In the genomic region with DNA sequence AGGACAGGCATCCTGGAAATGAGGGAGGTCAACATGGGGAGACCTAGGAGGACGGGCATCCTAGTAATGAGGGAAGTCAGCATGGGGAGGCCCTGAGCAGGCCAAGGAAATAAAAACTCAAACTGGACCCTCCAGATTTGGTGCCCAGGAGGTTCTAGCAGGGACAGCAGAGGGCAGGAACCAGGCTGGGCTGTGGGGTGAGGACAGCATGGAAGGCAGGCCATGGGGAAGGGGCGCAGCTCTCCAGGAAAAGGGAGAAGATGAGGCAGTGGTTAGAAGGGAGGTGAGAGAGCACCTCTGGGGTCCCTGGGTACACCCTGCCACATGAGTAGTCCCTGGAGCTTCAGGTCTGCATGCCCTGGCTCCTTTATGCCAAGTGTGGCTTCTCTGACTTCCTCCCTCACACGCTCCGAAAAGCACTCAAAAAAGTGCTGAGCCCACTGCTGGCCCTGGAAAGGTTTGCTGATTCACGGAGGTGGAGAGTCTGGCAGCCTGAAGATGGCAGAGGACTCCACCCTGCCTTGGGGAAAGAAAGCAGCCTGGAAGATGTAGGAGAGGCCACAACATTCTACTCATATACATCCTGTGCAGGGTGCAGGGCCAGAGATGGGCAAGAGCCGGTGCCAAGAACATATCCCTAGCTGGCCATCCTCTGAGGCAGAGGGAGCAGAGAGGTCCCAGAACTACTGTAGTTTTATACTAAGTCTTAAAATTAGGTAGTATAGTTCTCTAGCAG, we compare ENCODE assay signal across 9 cellular contexts.
A peak's percentile ranks its signal among the peaks of the same experiment; 100 is the strongest.
DNase-seq lines count a peak whose midpoint lies in the region; ATAC-seq and TF ChIP-seq lines count a peak whose summit lies in the region.
"Had no signal": no experiment of that assay in that cellular context is flagged by ENCODE, and none has a peak within 500 bp of the region (broad histone marks: within the 10 kb centered on the region; RNA-seq: fewer than 3 reads in every experiment).

No MANE protein-coding gene starts in this region.

- 43 to 61% methylated on average over 6 of the region's 6 CpGs for WGBS in lung, 2 donors

- H3K9me3 ChIP-seq in lung (ENCODE audit: control insufficient read depth in 2 of 2, insufficient read depth in 1 of 2, low read length in 1 of 2) (no peaks in the 10 kb centered on the region), uterus (no peaks in the 10 kb centered on the region)

- peak; percentile 22 for ATAC-seq in lung (ENCODE audit: insufficient read depth, low FRiP score)
- ATAC-seq in HG03280 (IDR thresholded peaks at IDR 0.05; ENCODE audit: unreplicated experiment): no peak
- no peak for ATAC-seq in HG02852 (IDR thresholded peaks at IDR 0.05; ENCODE audit: unreplicated experiment)

- no peak for TF ChIP-seq CTCF in dorsolateral prefrontal cortex (IDR thresholded peaks at IDR 0.05 in 54 of 56, conservative IDR thresholded peaks at IDR 0.05 in 2 of 56; ENCODE audit: low read depth in 1 of 56, partially characterized antibody in 56 of 56)
- TF ChIP-seq CTCF in lung (IDR thresholded peaks at IDR 0.05; ENCODE audit: control extremely low read depth, extremely low read depth): no peak
- TF ChIP-seq CTCF in uterus (IDR thresholded peaks at IDR 0.05): peak in 2 of 4 experiments; percentile 14 to 15

- H3K4me3 ChIP-seq in dorsolateral prefrontal cortex (no peak overlapping the region), lung (no peak overlapping the region), uterus (no peak overlapping the region)

- H3K4me1 ChIP-seq in lung (ENCODE audit: control insufficient read depth in 2 of 2, insufficient read depth in 2 of 2, low read length in 2 of 2) (peaks cover 0 to 21% of the 10 kb centered on the region in 2 donors), uterus (peaks cover 0 to 9% of the 10 kb centered on the region in 2 donors)

- H3K27ac ChIP-seq in dorsolateral prefrontal cortex: peak overlapping the region in 41 of 59 donors; percentile 1 to 77 (median 51)
- peak overlapping the region; percentile 0 to 73 for H3K27ac ChIP-seq in lung (ENCODE audit: low read depth in 1 of 2, low read length in 1 of 2)
- peak overlapping the region; percentile 44 to 55 for H3K27ac ChIP-seq in uterus

- no peaks in the 10 kb centered on the region for H3K27me3 ChIP-seq in dorsolateral prefrontal cortex
- H3K27me3 ChIP-seq in lung (ENCODE audit: control insufficient read depth, insufficient read depth): no peaks in the 10 kb centered on the region
- no peaks in the 10 kb centered on the region for H3K27me3 ChIP-seq in uterus

- H3K36me3 ChIP-seq in lung (ENCODE audit: control insufficient read depth in 2 of 2, insufficient read depth in 2 of 2, low read length in 2 of 2) (no peaks in the 10 kb centered on the region), uterus (no peaks in the 10 kb centered on the region)

- DNase-seq in activated CD8-positive, alpha-beta memory T cell treated with anti-CD3 and anti-CD28 coated beads for 24 hours: peak; percentile 35
- no peak for DNase-seq in activated CD8-positive, alpha-beta memory T cell treated with anti-CD3 and anti-CD28 coated beads, Interleukin-2, amount 50 U/mL, for 4 hours
- DNase-seq in dorsolateral prefrontal cortex: peak in 4 of 10 donors; percentile 15 to 36 (median 26)
- no peak for DNase-seq in lung (ENCODE audit: low spot score)
- peak in 1 of 2 donors; percentile 54 for DNase-seq in uterus
- DNase-seq in D341Med (ENCODE audit: low spot score): no peak
- DNase-seq: ACHN had no signal

- intact Hi-C loops in dorsolateral prefrontal cortex (cut with DNase I): no loop called here
- intact Hi-C loops in uterus (cut with DNase I; ENCODE audit: low total_unique reads): no loop called here

- no peak for TF ChIP-seq POLR2A in uterus (IDR thresholded peaks at IDR 0.05)
